Comparison of ENCODE assay signal across 8 cellular contexts in genomic region chr18:70288851-70289328, GRCh38. TPM values are rescaled to one million over a fixed set of nuclear protein-coding genes. Genes with fewer than 3 reads are reported as not detected.
A peak's percentile ranks its signal among the peaks of the same experiment; 100 is the strongest.
DNase-seq lines count a peak whose midpoint lies in the region; ATAC-seq, FAIRE-seq and TF ChIP-seq lines count a peak whose summit lies in the region.

A gene with protein sequence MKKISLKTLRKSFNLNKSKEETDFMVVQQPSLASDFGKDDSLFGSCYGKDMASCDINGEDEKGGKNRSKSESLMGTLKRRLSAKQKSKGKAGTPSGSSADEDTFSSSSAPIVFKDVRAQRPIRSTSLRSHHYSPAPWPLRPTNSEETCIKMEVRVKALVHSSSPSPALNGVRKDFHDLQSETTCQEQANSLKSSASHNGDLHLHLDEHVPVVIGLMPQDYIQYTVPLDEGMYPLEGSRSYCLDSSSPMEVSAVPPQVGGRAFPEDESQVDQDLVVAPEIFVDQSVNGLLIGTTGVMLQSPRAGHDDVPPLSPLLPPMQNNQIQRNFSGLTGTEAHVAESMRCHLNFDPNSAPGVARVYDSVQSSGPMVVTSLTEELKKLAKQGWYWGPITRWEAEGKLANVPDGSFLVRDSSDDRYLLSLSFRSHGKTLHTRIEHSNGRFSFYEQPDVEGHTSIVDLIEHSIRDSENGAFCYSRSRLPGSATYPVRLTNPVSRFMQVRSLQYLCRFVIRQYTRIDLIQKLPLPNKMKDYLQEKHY (plus strand): TSS chr18:70289045. CDS start chr18:70324669, 35,624 bp downstream.

- no CpG with 5 or more reads among the region's 77 CpGs for WGBS in esophagus squamous epithelium, 2 donors

- H3K4me1 ChIP-seq in esophagus squamous epithelium (peaks cover 0 to 47% (median 26%) of the 10 kb centered on the region in 3 donors), muscle layer of colon (ENCODE audit: insufficient read depth, low read length) (peaks cover 41% of the 10 kb centered on the region), tibial artery (peaks cover 0 to 38% (median 16%) of the 10 kb centered on the region in 4 donors)

- peak; percentile 56; the same call in 1 of the 2 replicates for TF ChIP-seq POLR2A in GM12891 (IDR thresholded peaks at IDR 0.05; ENCODE audit: low read depth, low read length)
- TF ChIP-seq POLR2A in esophagus squamous epithelium (IDR thresholded peaks at IDR 0.05), result peak in 2 of 4 donors; percentile 63 to 68

- TF ChIP-seq CTCF in esophagus squamous epithelium (IDR thresholded peaks at IDR 0.05) (no peak), tibial artery (IDR thresholded peaks at IDR 0.05) (no peak)

- peak; percentile 68 for ATAC-seq in HG02571 (IDR thresholded peaks at IDR 0.05; ENCODE audit: unreplicated experiment)

- H3K27ac ChIP-seq in esophagus squamous epithelium (peak within 1 kb of the TSS; percentile 81 to 96 (median 94)), muscle layer of colon (ENCODE audit: low read depth, low read length) (peak within 1 kb of the TSS; percentile 70), tibial artery (peak within 1 kb of the TSS; percentile 84 to 92)

- H3K36me3 ChIP-seq in esophagus squamous epithelium (no peaks in the 10 kb centered on the region), muscle layer of colon (ENCODE audit: insufficient read depth, low read length) (no peaks in the 10 kb centered on the region), tibial artery (no peaks in the 10 kb centered on the region)

- H3K9me3 ChIP-seq in esophagus squamous epithelium (no peaks in the 10 kb centered on the region), muscle layer of colon (ENCODE audit: low read length) (no peaks in the 10 kb centered on the region), tibial artery (no peaks in the 10 kb centered on the region)

- FAIRE-seq in GM12891 (lab: Jason Lieb, UNC), result peak; percentile 89

- H3K27me3 ChIP-seq in esophagus squamous epithelium, result no peaks in the 10 kb centered on the region
- no peaks in the 10 kb centered on the region for H3K27me3 ChIP-seq in muscle layer of colon (ENCODE audit: control insufficient read depth in 1 of 2, insufficient read depth in 2 of 2, low read length in 2 of 2)
- no peaks in the 10 kb centered on the region for H3K27me3 ChIP-seq in tibial artery

- DNase-seq in AG08395 (ENCODE audit: low spot score) (peak; percentile 62), GM12891 (ENCODE audit: insufficient read length, low spot score) (peak; percentile 69), NCI-H1092 (lab: John Stamatoyannopoulos, UW) (peak; percentile 27), esophagus squamous epithelium (lab: John Stamatoyannopoulos, UW) (peak; percentile 4), tibial artery (peak; percentile 41 to 73)
- peak; percentile 65 for DNase-seq in activated CD8-positive, alpha-beta memory T cell treated with anti-CD3 and anti-CD28 coated beads for 24 hours

- H3K4me3 ChIP-seq in esophagus squamous epithelium (peak within 1 kb of the TSS; percentile 68 to 89 (median 84)), muscle layer of colon (ENCODE audit: low read depth in 1 of 2, low read length in 2 of 2) (peak within 1 kb of the TSS; percentile 68 to 91), tibial artery (peak within 1 kb of the TSS; percentile 71 to 86)

- intact Hi-C loops in esophagus squamous epithelium (cut with DNase I) (no loop called here), tibial artery (cut with DNase I; ENCODE audit: low total_unique reads) (loop anchor here (5.0 kb wide), 1 partner anchor 82 kb away; the partner anchor contains the start of gene RTTN)

- peak within 1 kb of the TSS; percentile 55 for H3K9ac ChIP-seq in muscle layer of colon (ENCODE audit: low read length)

TF ChIP-seq in GM12891, 5 proteins besides CTCF, POLR2A, EP300 and RAD21:
- no peak for TF ChIP-seq TAF1 (IDR thresholded peaks at IDR 0.05; ENCODE audit: low read depth, low read length)
- peak; percentile 51; the same call in 1 of the 2 replicates for TF ChIP-seq POLR2AphosphoS5 (IDR thresholded peaks at IDR 0.05; ENCODE audit: low read depth, low read length)

RNA-seq across cellular contexts. Expression of the gene that starts here (rescaled TPM):
- polyA plus RNA-seq in GM12891 (2012; ENCODE audit: low read depth, missing spikeins), result 1.9 TPM
- total RNA-seq in esophagus squamous epithelium, result 10 to 100 TPM; 18.8 to 23.2 (median 19.9) TPM

Comparison
In these comparisons a context has a peak if more than half of its experiments do, and no peak if none do; other contexts are left out.
1. Peak in every context shown above with its lines: DNase-seq, ATAC-seq, H3K4me3 ChIP-seq and H3K27ac ChIP-seq.
2. DNase-seq: peak in every context shown above with its lines; median percentile 69 in GM12891; 65 in activated CD8-positive, alpha-beta memory T cell treated with anti-CD3 and anti-CD28 coated beads for 24 hours; 62 in AG08395; 57 in tibial artery; 27 in NCI-H1092; 4 in esophagus squamous epithelium.